12 cellular contexts compared by ENCODE assay signal in genomic region chr5:77867194-77867691, GRCh38.
A peak's percentile ranks its signal among the peaks of the same experiment; 100 is the strongest.
DNase-seq lines count a peak whose midpoint lies in the region; ATAC-seq and TF ChIP-seq lines count a peak whose summit lies in the region.
"Had no signal": no experiment of that assay in that cellular context is flagged by ENCODE, and none has a peak within 500 bp of the region (broad histone marks: within the 10 kb centered on the region; RNA-seq: fewer than 3 reads in every experiment).

No MANE protein-coding gene starts in this region.

- intact Hi-C loops in CD8-positive, alpha-beta T cell (cut with DNase I, micrococcal nuclease): no loop called here

- ATAC-seq in CD8-positive, alpha-beta T cell: no peak
- no peak for ATAC-seq in HG03196 (IDR thresholded peaks at IDR 0.05; ENCODE audit: unreplicated experiment)
- ATAC-seq in naive thymus-derived CD8-positive, alpha-beta T cell: no peak
- no peak for ATAC-seq in HG02870 (IDR thresholded peaks at IDR 0.05; ENCODE audit: unreplicated experiment)

- no peak for DNase-seq in CD8-positive, alpha-beta T cell
- DNase-seq in Jurkat, Clone E6-1 (ENCODE audit: low read depth, low spot score): peak; percentile 16
- DNase-seq in astrocyte of the cerebellum (ENCODE audit: low read depth): no peak
- DNase-seq in myocyte (ENCODE audit: low read depth): peak; percentile 24
- no peak for DNase-seq in naive thymus-derived CD8-positive, alpha-beta T cell
- DNase-seq in DMS153 (lab: John Stamatoyannopoulos, UW): no peak
- DNase-seq: activated CD4-positive, alpha-beta T cell treated with anti-CD3 and anti-CD28 coated beads, Interleukin-2, amount 10 ng/mL, durations not matched to agents 24 days and 14 days; NCI-H2171 had no signal

- POLR2A ChIA-PET in CD8-positive, alpha-beta T cell (lab: Charles Lee): no interaction called here
- POLR2A ChIA-PET in naive thymus-derived CD8-positive, alpha-beta T cell (lab: Charles Lee): no interaction called here

- H3K27ac ChIP-seq in CD8-positive, alpha-beta T cell (ENCODE audit: low read depth, low read length): no peak overlapping the region

- H3K27me3 ChIP-seq in CD8-positive, alpha-beta T cell (ENCODE audit: insufficient read depth, low read length): no peaks in the 10 kb centered on the region

- H3K4me3 ChIP-seq in CD8-positive, alpha-beta T cell (ENCODE audit: low read depth, low read length): no peak overlapping the region
- H3K4me3 ChIP-seq in Jurkat, Clone E6-1 (ENCODE audit: low read length): no peak overlapping the region
- no peak overlapping the region for H3K4me3 ChIP-seq in astrocyte of the cerebellum (ENCODE audit: low read depth, low read length)

- in situ Hi-C loops in astrocyte of the cerebellum (cut with HindIII; ENCODE audit: low sequenced_read_pairs): no loop called here

- peak; percentile 27 for TF ChIP-seq CTCF in CD8-positive, alpha-beta T cell (IDR thresholded peaks at IDR 0.05)
- peak; percentile 51 for TF ChIP-seq CTCF in astrocyte of the cerebellum (IDR thresholded peaks at IDR 0.05; ENCODE audit: low read depth, low read length, missing control alignments)

- H3K4me1 ChIP-seq in CD8-positive, alpha-beta T cell (ENCODE audit: insufficient read depth, low read length): no peaks in the 10 kb centered on the region

- H3K4me3 Mint-ChIP-seq in CD8-positive, alpha-beta T cell: no peak overlapping the region
- no peak overlapping the region for H3K4me3 Mint-ChIP-seq in naive thymus-derived CD8-positive, alpha-beta T cell
- H3K4me3 Mint-ChIP-seq: activated CD4-positive, alpha-beta T cell treated with anti-CD3 and anti-CD28 coated beads, Interleukin-2, amount 10 ng/mL, durations not matched to agents 24 days and 14 days; central memory CD8-positive, alpha-beta T cell; memory B cell had no signal

- no peaks in the 10 kb centered on the region for H3K36me3 Mint-ChIP-seq in CD8-positive, alpha-beta T cell
- no peaks in the 10 kb centered on the region for H3K36me3 Mint-ChIP-seq in naive thymus-derived CD8-positive, alpha-beta T cell
- H3K36me3 Mint-ChIP-seq: memory B cell had no signal

- H3K9me3 ChIP-seq in CD8-positive, alpha-beta T cell (ENCODE audit: low read length): no peaks in the 10 kb centered on the region

- H3K4me1 Mint-ChIP-seq in CD8-positive, alpha-beta T cell (ENCODE audit: low read depth): no peaks in the 10 kb centered on the region
- no peaks in the 10 kb centered on the region for H3K4me1 Mint-ChIP-seq in naive thymus-derived CD8-positive, alpha-beta T cell
- H3K4me1 Mint-ChIP-seq: activated CD4-positive, alpha-beta T cell treated with anti-CD3 and anti-CD28 coated beads, Interleukin-2, amount 10 ng/mL, durations not matched to agents 24 days and 14 days; central memory CD8-positive, alpha-beta T cell; memory B cell had no signal

- H3K27ac Mint-ChIP-seq in CD8-positive, alpha-beta T cell: no peak overlapping the region
- no peak overlapping the region for H3K27ac Mint-ChIP-seq in naive thymus-derived CD8-positive, alpha-beta T cell
- H3K27ac Mint-ChIP-seq: activated CD4-positive, alpha-beta T cell treated with anti-CD3 and anti-CD28 coated beads, Interleukin-2, amount 10 ng/mL, durations not matched to agents 24 days and 14 days; memory B cell had no signal

- H3K9me3 Mint-ChIP-seq in CD8-positive, alpha-beta T cell: no peaks in the 10 kb centered on the region
- no peaks in the 10 kb centered on the region for H3K9me3 Mint-ChIP-seq in naive thymus-derived CD8-positive, alpha-beta T cell
- H3K9me3 Mint-ChIP-seq: activated CD4-positive, alpha-beta T cell treated with anti-CD3 and anti-CD28 coated beads, Interleukin-2, amount 10 ng/mL, durations not matched to agents 24 days and 14 days; central memory CD8-positive, alpha-beta T cell; memory B cell had no signal

- H3K27me3 Mint-ChIP-seq in CD8-positive, alpha-beta T cell (ENCODE audit: low read depth): peaks cover 9% of the 10 kb centered on the region
- H3K27me3 Mint-ChIP-seq in naive thymus-derived CD8-positive, alpha-beta T cell: peaks cover 0 to 8% (median 3%) of the 10 kb centered on the region in 5 donors
- H3K27me3 Mint-ChIP-seq: memory B cell had no signal

- CTCF ChIA-PET in CD8-positive, alpha-beta T cell (lab: Charles Lee): no interaction called here

- H3K36me3 ChIP-seq in CD8-positive, alpha-beta T cell (ENCODE audit: insufficient read depth, low read length): no peaks in the 10 kb centered on the region

Comparison
In these comparisons a context has a peak if more than half of its experiments do, and no peak if none do; other contexts are left out.
1. DNase-seq: peak in Jurkat, Clone E6-1 (single experiment) and myocyte (single experiment); none in CD8-positive, alpha-beta T cell (0 of 7), astrocyte of the cerebellum (single experiment), naive thymus-derived CD8-positive, alpha-beta T cell (0 of 10) and DMS153 (single experiment).